21 cellular contexts compared by ENCODE assay signal in genomic region chr2:135694711-135695110, GRCh38. TPM values are rescaled to one million over a fixed set of nuclear protein-coding genes. Genes with fewer than 3 reads are reported as not detected.
A peak's percentile ranks its signal among the peaks of the same experiment; 100 is the strongest.
DNase-seq lines count a peak whose midpoint lies in the region; ATAC-seq and TF ChIP-seq lines count a peak whose summit lies in the region.
"Had no signal": no experiment of that assay in that cellular context is flagged by ENCODE, and none has a peak within 500 bp of the region (broad histone marks: within the 10 kb centered on the region; RNA-seq: fewer than 3 reads in every experiment).

No MANE protein-coding gene starts in this region.

- H3K9me3 ChIP-seq in left lung (no peaks in the 10 kb centered on the region), spleen (no peaks in the 10 kb centered on the region)
- H3K9me3 ChIP-seq: ascending aorta, BLaER1, esophagus muscularis mucosa, pancreas, Peyer's patch had no signal

- peaks cover 7% of the 10 kb centered on the region for H3K4me1 Mint-ChIP-seq in activated CD4-positive, alpha-beta memory T cell treated with anti-CD3 and anti-CD28 coated beads for 36 hours (ENCODE audit: low read depth)

- H3K36me3 Mint-ChIP-seq in activated CD4-positive, alpha-beta memory T cell treated with anti-CD3 and anti-CD28 coated beads for 36 hours = peaks cover 13% of the 10 kb centered on the region

- intact Hi-C loops in left lung (cut with DNase I) (no loop called here), spleen (cut with DNase I; ENCODE audit: low total_unique reads) (no loop called here)
- intact Hi-C loops in activated CD4-positive, alpha-beta memory T cell treated with anti-CD3 and anti-CD28 coated beads for 36 hours (cut with micrococcal nuclease) = no loop called here

- H3K27ac ChIP-seq in left lung (peak overlapping the region in 1 of 2 donors; percentile 6), spleen (no peak overlapping the region)
- H3K27ac ChIP-seq: ascending aorta, BLaER1, esophagus muscularis mucosa, hepatocyte, pancreas, Peyer's patch had no signal

- H3K27me3 ChIP-seq in left lung (no peaks in the 10 kb centered on the region), spleen (replicated peaks in 1 of 7) (no peaks in the 10 kb centered on the region)
- H3K27me3 ChIP-seq: ascending aorta, BLaER1, esophagus muscularis mucosa, hepatocyte, pancreas, Peyer's patch had no signal

- POLR2A ChIA-PET in activated CD4-positive, alpha-beta memory T cell treated with anti-CD3 and anti-CD28 coated beads for 36 hours (lab: Charles Lee) = no interaction called here
- POLR2A ChIA-PET in HEK293T (lab: Yijun Ruan, JAX) = no interaction called here

- H3K27me3 Mint-ChIP-seq in activated CD4-positive, alpha-beta memory T cell treated with anti-CD3 and anti-CD28 coated beads for 36 hours = no peaks in the 10 kb centered on the region
- H3K27me3 Mint-ChIP-seq: dendritic cell treated with granulocyte-macrophage colony-stimulating factor and Interleukin-4, amounts not matched to agents 40 ng/mL and 50 ng/mL, for 4 days; type B pancreatic cell had no signal

- 58 to 84% (median 75%) methylated on average over 2 of the region's 2 CpGs for WGBS in spleen, 5 donors

- no peaks in the 10 kb centered on the region for H3K9me3 Mint-ChIP-seq in activated CD4-positive, alpha-beta memory T cell treated with anti-CD3 and anti-CD28 coated beads for 36 hours
- H3K9me3 Mint-ChIP-seq: dendritic cell treated with granulocyte-macrophage colony-stimulating factor and Interleukin-4, amounts not matched to agents 40 ng/mL and 50 ng/mL, for 4 days; type B pancreatic cell had no signal

- no peak for TF ChIP-seq CTCF in left lung (IDR thresholded peaks at IDR 0.05)
- TF ChIP-seq CTCF in spleen (IDR thresholded peaks at IDR 0.05 in 8 of 11, conservative IDR thresholded peaks at IDR 0.05 in 3 of 11) = no peak

- TF ChIP-seq POLR2A in spleen (IDR thresholded peaks at IDR 0.05) = no peak

- H3K27ac Mint-ChIP-seq in activated CD4-positive, alpha-beta memory T cell treated with anti-CD3 and anti-CD28 coated beads for 36 hours = no peak overlapping the region
- H3K27ac Mint-ChIP-seq: dendritic cell treated with granulocyte-macrophage colony-stimulating factor and Interleukin-4, amounts not matched to agents 40 ng/mL and 50 ng/mL, for 4 days; type B pancreatic cell had no signal

- H3K4me3 ChIP-seq in left lung = no peak overlapping the region
- H3K4me3 ChIP-seq in spleen = no peak overlapping the region
- H3K4me3 ChIP-seq: ascending aorta, BLaER1, esophagus muscularis mucosa, hepatocyte, pancreas, Peyer's patch had no signal

- ATAC-seq in left lung = peak; percentile 19
- ATAC-seq: pancreas; stimulated activated naive CD8-positive, alpha-beta T cell treated with anti-CD3 and anti-CD28 coated beads, Interleukin-15, Interleukin-2, amounts not matched to agents 100 U/mL and 50 U/mL, for 24 hours had no signal

- no peaks in the 10 kb centered on the region for H3K4me1 ChIP-seq in left lung
- H3K4me1 ChIP-seq in spleen = peaks cover 0 to 3% (median 0%) of the 10 kb centered on the region in 6 donors
- H3K4me1 ChIP-seq: ascending aorta, pancreas, Peyer's patch had no signal

- no peak overlapping the region for H3K4me3 Mint-ChIP-seq in activated CD4-positive, alpha-beta memory T cell treated with anti-CD3 and anti-CD28 coated beads for 36 hours
- H3K4me3 Mint-ChIP-seq: dendritic cell treated with granulocyte-macrophage colony-stimulating factor and Interleukin-4, amounts not matched to agents 40 ng/mL and 50 ng/mL, for 4 days; type B pancreatic cell had no signal

- DNase-seq in AG20443 (ENCODE audit: low spot score) (peak; percentile 8), DMS79 (lab: John Stamatoyannopoulos, UW) (peak; percentile 24), amniotic epithelial cell (ENCODE audit: low read depth) (peak; percentile 31), left lung (no peak), spleen (no peak), HEK293T (ENCODE audit: extremely low spot score) (no peak)
- no peak for DNase-seq in activated CD4-positive, alpha-beta T cell treated with anti-CD3 and anti-CD28 coated beads for 1 hour
- no peak for DNase-seq in activated CD4-positive, alpha-beta memory T cell treated with anti-CD3 and anti-CD28 coated beads for 36 hours
- DNase-seq: DND-41; Kasumi-1; NCI-H1436 treated with DMSO at 0.1 percent for 48 hours; pancreas; Peyer's patch; stimulated activated CD4-positive, alpha-beta T cell treated with anti-CD3 and anti-CD28 coated beads, Interleukin-12 subunit alpha, Interleukin-12 subunit beta, amount 100 ng/mL, for 4 hours; stimulated activated naive CD8-positive, alpha-beta T cell treated with anti-CD3 and anti-CD28 coated beads, Interleukin-15, Interleukin-2, amounts not matched to agents 100 U/mL and 50 U/mL, for 24 hours had no signal

- H3K36me3 ChIP-seq in left lung (peaks cover 0 to 8% of the 10 kb centered on the region in 2 donors), spleen (peaks cover 0 to 15% (median 3%) of the 10 kb centered on the region in 6 donors)
- H3K36me3 ChIP-seq: ascending aorta, esophagus muscularis mucosa, pancreas, Peyer's patch had no signal

- CTCF ChIA-PET in activated CD4-positive, alpha-beta memory T cell treated with anti-CD3 and anti-CD28 coated beads for 36 hours (lab: Charles Lee) = interaction anchor here (2.0 kb wide), 1 partner anchor 15 kb away, joined by 6 read pairs; no protein-coding TSS in a partner anchor
- CTCF ChIA-PET in HEK293T (lab: Yijun Ruan, JAX) = no interaction called here

TF ChIP-seq in HEK293T, 16 proteins besides CTCF, POLR2A, EP300 and RAD21:
- TF ChIP-seq SP1 (IDR thresholded peaks at IDR 0.05) (no peak), FOXA1 (IDR thresholded peaks at IDR 0.05) (no peak), LEF1 (IDR thresholded peaks at IDR 0.05; ENCODE audit: borderline replicate concordance) (no peak), ELF4 (IDR thresholded peaks at IDR 0.05) (no peak), TARDBP (IDR thresholded peaks at IDR 0.05) (no peak), L3MBTL2 (conservative IDR thresholded peaks at IDR 0.05) (no peak), FOXM1 (IDR thresholded peaks at IDR 0.05; ENCODE audit: borderline replicate concordance) (no peak), BHLHE40 (IDR thresholded peaks at IDR 0.05; ENCODE audit: borderline replicate concordance) (no peak), HDGF (IDR thresholded peaks at IDR 0.05; ENCODE audit: borderline replicate concordance) (no peak), ARNT (IDR thresholded peaks at IDR 0.05) (no peak), CTBP1 (IDR thresholded peaks at IDR 0.05; ENCODE audit: borderline replicate concordance) (no peak), SUZ12 (IDR thresholded peaks at IDR 0.05) (no peak), FOXK2 (IDR thresholded peaks at IDR 0.05) (no peak), NFRKB (IDR thresholded peaks at IDR 0.05) (no peak)
- TF ChIP-seq, protein P1, sequence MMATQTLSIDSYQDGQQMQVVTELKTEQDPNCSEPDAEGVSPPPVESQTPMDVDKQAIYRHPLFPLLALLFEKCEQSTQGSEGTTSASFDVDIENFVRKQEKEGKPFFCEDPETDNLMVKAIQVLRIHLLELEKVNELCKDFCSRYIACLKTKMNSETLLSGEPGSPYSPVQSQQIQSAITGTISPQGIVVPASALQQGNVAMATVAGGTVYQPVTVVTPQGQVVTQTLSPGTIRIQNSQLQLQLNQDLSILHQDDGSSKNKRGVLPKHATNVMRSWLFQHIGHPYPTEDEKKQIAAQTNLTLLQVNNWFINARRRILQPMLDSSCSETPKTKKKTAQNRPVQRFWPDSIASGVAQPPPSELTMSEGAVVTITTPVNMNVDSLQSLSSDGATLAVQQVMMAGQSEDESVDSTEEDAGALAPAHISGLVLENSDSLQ (IDR thresholded peaks at IDR 0.05) = no peak

RNA-seq across cellular contexts. Expression of gene UBXN4, which starts 46.9 kb away (rescaled TPM):
- total RNA-seq in left lung (100 to 1,000 TPM in 1 of 2 donors, 10 to 100 TPM in 1; 88.8 to 114 TPM), spleen (100 to 1,000 TPM in 1 of 7 donors, 10 to 100 TPM in 6; 83.6 to 101 (median 92.7) TPM)
- 10 to 100 TPM; 36.6 to 40.7 (median 37.2) TPM for polyA plus RNA-seq in spleen
- total RNA-seq in activated CD4-positive, alpha-beta memory T cell treated with anti-CD3 and anti-CD28 coated beads for 36 hours = 100 to 1,000 TPM; 107 TPM

Comparison
In these comparisons a context has a peak if more than half of its experiments do, and no peak if none do; other contexts are left out.
1. DNase-seq: peak in AG20443 (single experiment), DMS79 (single experiment) and amniotic epithelial cell (single experiment); none in left lung (0 of 2), spleen (single experiment), activated CD4-positive, alpha-beta T cell treated with anti-CD3 and anti-CD28 coated beads for 1 hour (single experiment), activated CD4-positive, alpha-beta memory T cell treated with anti-CD3 and anti-CD28 coated beads for 36 hours (single experiment) and HEK293T (single experiment).